Comparison of ENCODE assay signal across 12 cellular contexts in the genomic region with DNA sequence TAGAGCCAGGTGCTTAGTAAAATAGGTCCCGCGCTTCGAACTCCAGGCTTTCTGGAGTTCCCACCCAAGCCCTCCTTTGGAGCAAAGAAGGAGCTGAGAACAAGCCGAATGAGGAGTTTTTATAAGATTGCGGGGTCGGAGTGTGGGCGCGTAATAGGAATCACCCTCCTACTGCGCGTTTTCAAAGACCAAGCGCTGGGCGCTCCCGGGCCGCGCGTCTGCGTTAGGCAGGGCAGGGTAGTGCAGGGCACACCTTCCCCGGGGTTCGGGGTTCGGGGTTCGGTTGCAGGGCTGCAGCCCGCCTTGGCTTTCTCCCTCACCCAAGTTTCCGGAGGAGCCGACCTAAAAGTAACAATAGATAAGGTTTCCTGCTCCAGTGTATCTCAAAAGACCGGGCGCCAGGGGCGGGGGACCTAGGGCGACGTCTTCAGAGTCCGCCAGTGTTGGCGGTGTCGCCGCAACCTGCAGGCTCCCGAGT. TPM values are rescaled to one million over a fixed set of nuclear protein-coding genes. Genes with fewer than 3 reads are reported as not detected.
DNase-seq lines count a peak whose midpoint lies in the region; ATAC-seq, FAIRE-seq and TF ChIP-seq lines count a peak whose summit lies in the region.
"Had no signal": no experiment of that assay in that cellular context is flagged by ENCODE, and none has a peak within 500 bp of the region (broad histone marks: within the 10 kb centered on the region; RNA-seq: fewer than 3 reads in every experiment).

No MANE protein-coding gene starts in this region.

- H3K27ac ChIP-seq in right atrium auricular region: no peak overlapping the region

- H3K4me1 Mint-ChIP-seq in progenitor cell of endocrine pancreas (ENCODE audit: low read depth): peaks cover 29% of the 10 kb centered on the region

- no peak for TF ChIP-seq POLR2A in H54 (IDR thresholded peaks at IDR 0.05; ENCODE audit: low read depth, low read length)

- H3K4me1 ChIP-seq in BE2C (no peaks in the 10 kb centered on the region), right atrium auricular region (peaks cover 0 to 20% of the 10 kb centered on the region in 2 donors)

- no peaks in the 10 kb centered on the region for H3K27me3 ChIP-seq in BE2C
- H3K27me3 ChIP-seq in right atrium auricular region: no peaks in the 10 kb centered on the region

- TF ChIP-seq CTCF in BE2C (IDR thresholded peaks at IDR 0.05; ENCODE audit: low read depth, low read length) (no peak), WI38 (IDR thresholded peaks at IDR 0.05; ENCODE audit: low read depth, low read length) (no peak), right atrium auricular region (IDR thresholded peaks at IDR 0.05) (no peak), progenitor cell of endocrine pancreas (IDR thresholded peaks at IDR 0.05; ENCODE audit: unreplicated experiment) (no peak)

- no peak overlapping the region for H3K27ac Mint-ChIP-seq in progenitor cell of endocrine pancreas
- H3K27ac Mint-ChIP-seq: dendritic cell treated with granulocyte-macrophage colony-stimulating factor and Interleukin-4, amounts not matched to agents 40 ng/mL and 50 ng/mL, for 4 days had no signal

- DNase-seq in BE2C (peak; percentile 23), right atrium auricular region (ENCODE audit: low spot score) (no peak), progenitor cell of endocrine pancreas (ENCODE audit: low spot score, unreplicated experiment) (no peak), H54 (ENCODE audit: insufficient read length, low spot score) (no peak), mucosa of gallbladder (ENCODE audit: low spot score) (no peak), NCI-H1436 (lab: John Stamatoyannopoulos, UW) (no peak)
- DNase-seq: COR-L47 had no signal

- no peak for ATAC-seq in GM21447 (IDR thresholded peaks at IDR 0.05; ENCODE audit: unreplicated experiment)
- ATAC-seq: left colon had no signal

- peak overlapping the region; percentile 64 for H3K4me3 ChIP-seq in BE2C (ENCODE audit: low read depth, low read length)
- H3K4me3 ChIP-seq in WI38 (ENCODE audit: low read depth, low read length): peak overlapping the region; percentile 65
- peak overlapping the region; percentile 16 to 45 for H3K4me3 ChIP-seq in right atrium auricular region

- no peak for FAIRE-seq in H54 (lab: Jason Lieb, UNC)

- H3K36me3 Mint-ChIP-seq in progenitor cell of endocrine pancreas (ENCODE audit: insufficient read depth): no peaks in the 10 kb centered on the region

- H3K27me3 Mint-ChIP-seq in progenitor cell of endocrine pancreas: peaks cover 71% of the 10 kb centered on the region

- peak overlapping the region; percentile 60 for H3K4me3 Mint-ChIP-seq in progenitor cell of endocrine pancreas (ENCODE audit: low read depth)
- H3K4me3 Mint-ChIP-seq: activated T-helper 1 cell treated with anti-CD3 and anti-CD28 coated beads, Interleukin-12 subunit alpha, Interleukin-12 subunit beta, Interleukin-2, Interleukin-4 antibody, amounts not matched to agents 30 ng/mL and 10 ng/mL and 1 ng/mL, durations not matched to agents 14 hours and 24 hours and 36 hours; dendritic cell treated with granulocyte-macrophage colony-stimulating factor and Interleukin-4, amounts not matched to agents 40 ng/mL and 50 ng/mL, for 4 days had no signal

- H3K36me3 ChIP-seq in BE2C: no peaks in the 10 kb centered on the region
- H3K36me3 ChIP-seq in right atrium auricular region: no peaks in the 10 kb centered on the region

- H3K9me3 ChIP-seq in BE2C: peaks cover 5% of the 10 kb centered on the region; the same call in 1 of the 2 replicates
- peaks cover 0 to 5% of the 10 kb centered on the region in 2 donors for H3K9me3 ChIP-seq in right atrium auricular region

- H3K9me3 Mint-ChIP-seq in progenitor cell of endocrine pancreas (ENCODE audit: low read depth): no peaks in the 10 kb centered on the region
- H3K9me3 Mint-ChIP-seq: activated T-helper 1 cell treated with anti-CD3 and anti-CD28 coated beads, Interleukin-12 subunit alpha, Interleukin-12 subunit beta, Interleukin-2, Interleukin-4 antibody, amounts not matched to agents 30 ng/mL and 10 ng/mL and 1 ng/mL, durations not matched to agents 14 hours and 24 hours and 36 hours; dendritic cell treated with granulocyte-macrophage colony-stimulating factor and Interleukin-4, amounts not matched to agents 40 ng/mL and 50 ng/mL, for 4 days had no signal

RNA-seq across cellular contexts. Expression of gene SSTR1, which starts 3.6 kb away (rescaled TPM):
- 2.1 TPM for polyA plus RNA-seq in BE2C (2012; ENCODE audit: insufficient read depth, insufficient read length, low read depth)
- total RNA-seq in right atrium auricular region: 1 to 10 TPM in 1 of 2 donors, under 1 TPM in 1; 0.41 to 1.8 TPM
- 4.0 and 4.4 TPM in 2 replicates for total RNA-seq in progenitor cell of endocrine pancreas
- 3.4 TPM for total RNA-seq in mucosa of gallbladder
- total RNA-seq: activated T-helper 1 cell treated with anti-CD3 and anti-CD28 coated beads, Interleukin-12 subunit alpha, Interleukin-12 subunit beta, Interleukin-2, Interleukin-4 antibody, amounts not matched to agents 30 ng/mL and 10 ng/mL and 1 ng/mL, durations not matched to agents 14 hours and 24 hours and 36 hours had no signal

RNA-seq across cellular contexts. Expression of gene CLEC14A, which starts 44.6 kb away (rescaled TPM):
- 0.90 TPM for polyA plus RNA-seq in BE2C (2012; ENCODE audit: insufficient read depth, insufficient read length, low read depth)
- total RNA-seq in right atrium auricular region (10 to 100 TPM; 44.6 to 63.0 TPM), progenitor cell of endocrine pancreas (0.17 and 0.24 TPM in 2 replicates), mucosa of gallbladder (18.6 TPM)
- total RNA-seq: activated T-helper 1 cell treated with anti-CD3 and anti-CD28 coated beads, Interleukin-12 subunit alpha, Interleukin-12 subunit beta, Interleukin-2, Interleukin-4 antibody, amounts not matched to agents 30 ng/mL and 10 ng/mL and 1 ng/mL, durations not matched to agents 14 hours and 24 hours and 36 hours had no signal

Comparison
In these comparisons a context has a peak if more than half of its experiments do, and no peak if none do; other contexts are left out.
1. RNA of gene CLEC14A, which starts 44.6 kb away (total RNA-seq): 44.6 to 63.0 TPM in right atrium auricular region and 18.6 TPM in mucosa of gallbladder (single experiment); 0.17 to 0.24 TPM in progenitor cell of endocrine pancreas; every median in the first group is over 10 times any median in the second.
2. Peak in every context shown above with its lines, with median percentiles within 50 percentile points of each other: H3K4me3 ChIP-seq.